Comparison of ENCODE assay signal across 1 cellular context in genomic region chr20:61328906-61329558, GRCh38.
TF ChIP-seq lines count a peak whose summit lies in the region.

No MANE protein-coding gene starts in this region.

TF ChIP-seq in GM23338, 12 proteins besides CTCF, POLR2A, EP300 and RAD21 (continued from another document):
- TF ChIP-seq ETS1 (IDR thresholded peaks at IDR 0.05), result no peak
- no peak for TF ChIP-seq STAT1 (IDR thresholded peaks at IDR 0.05; ENCODE audit: unreplicated experiment)
- TF ChIP-seq REST (IDR thresholded peaks at IDR 0.05; ENCODE audit: unreplicated experiment), result no peak
TF ChIP-seq in GM23338: peak in this region for 0.
